ENCODE assay signal across 10 cellular contexts in the genomic region with DNA sequence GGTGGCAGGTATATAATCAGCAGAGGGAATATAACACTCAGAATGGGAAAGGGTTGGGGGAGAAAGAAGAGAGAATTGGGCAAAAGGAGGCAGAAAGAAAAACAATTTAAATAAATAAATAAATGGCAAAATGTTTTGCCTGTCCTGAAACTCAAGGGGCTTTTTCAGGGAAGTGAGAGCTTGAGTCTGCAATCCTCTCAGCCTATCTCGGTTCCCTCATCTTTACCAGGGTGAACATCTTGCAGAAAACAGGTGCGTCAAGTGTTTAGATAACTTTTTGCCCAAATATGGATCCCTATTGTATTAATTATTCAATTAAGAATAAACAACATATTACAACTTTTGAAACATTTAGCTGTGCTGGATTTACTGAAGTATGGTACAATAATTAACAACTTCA.
"Had no signal": no experiment of that assay in that cellular context is flagged by ENCODE, and none has a peak within 500 bp of the region (broad histone marks: within the 10 kb centered on the region; RNA-seq: fewer than 3 reads in every experiment).

No MANE protein-coding gene starts in this region.

- FAIRE-seq: H1, H54, HepG2 had no signal

- H3K4me2 ChIP-seq: GM23338, KMS-11 had no signal

- H3K27ac ChIP-seq: HL-60, KMS-11 had no signal

- H3K9ac ChIP-seq: KMS-11 had no signal

- ATAC-seq: GM23338, HepG2 had no signal

- DNase-seq: H9, HCEC 1CT, HFFc6, KBM-7 had no signal

- H3K4me3 ChIP-seq: GM23338 had no signal
